In genomic region chr6:148814869-148815268, GRCh38 we compare ENCODE assay signal across 28 cellular contexts.
"Had no signal": no experiment of that assay in that cellular context is flagged by ENCODE, and none has a peak within 500 bp of the region (broad histone marks: within the 10 kb centered on the region; RNA-seq: fewer than 3 reads in every experiment).

No MANE protein-coding gene starts in this region.

- H3K27me3 ChIP-seq: neutrophil, pancreas, right lobe of liver, sigmoid colon, stomach, thyroid gland, tibial nerve, upper lobe of left lung, vagina had no signal

- H3K4me3 ChIP-seq: pancreas, psoas muscle, right lobe of liver, sigmoid colon, stomach, thoracic aorta, thyroid gland, tibial nerve, upper lobe of left lung, vagina had no signal

- FAIRE-seq: pancreas, small intestine, urothelium cell line had no signal

- H3K27ac ChIP-seq: neutrophil, pancreas, psoas muscle, right lobe of liver, sigmoid colon, stomach, thoracic aorta, thyroid gland, tibial nerve, upper lobe of left lung, vagina had no signal

- H3K9me3 ChIP-seq: neutrophil, pancreas, psoas muscle, right lobe of liver, sigmoid colon, thoracic aorta, thyroid gland, upper lobe of left lung, vagina had no signal

- ATAC-seq: natural killer cell treated with Interleukin-12 subunit alpha and Interleukin-12 subunit beta and Interleukin-15 and Interleukin-18, amount 100 ng/mL, for 72 hours; pancreas; psoas muscle; right cardiac atrium; right lobe of liver; stimulated activated effector memory CD8-positive, alpha-beta T cell treated with anti-CD3 and anti-CD28 coated beads, Interleukin-12 subunit alpha, Interleukin-12 subunit beta, amount 100 ng/mL, for 72 hours; stimulated activated naive B cell treated with anti-CD40 and anti-IgM and Interleukin-4, amounts not matched to agents 10 μg/mL and 1 μg/mL and 100 μg/mL, for 72 hours had no signal

- H3K4me3 Mint-ChIP-seq: natural killer cell treated with Interleukin-12 subunit alpha and Interleukin-12 subunit beta and Interleukin-15 and Interleukin-18, amount 100 ng/mL, for 72 hours; nephron progenitor cell; neural crest cell; stimulated activated effector memory CD8-positive, alpha-beta T cell treated with anti-CD3 and anti-CD28 coated beads, Interleukin-12 subunit alpha, Interleukin-12 subunit beta, amount 100 ng/mL, for 72 hours; stimulated activated naive B cell treated with anti-CD40 and anti-IgM and Interleukin-4, amounts not matched to agents 10 μg/mL and 1 μg/mL and 100 μg/mL, for 72 hours; stimulated activated naive CD8-positive, alpha-beta T cell treated with anti-CD3 and anti-CD28 coated beads, Interleukin-15, Interleukin-2, amounts not matched to agents 100 ng/mL and 50 ng/mL, for 24 hours had no signal

- H3K36me3 ChIP-seq: neutrophil, pancreas, right lobe of liver, sigmoid colon, stomach, thoracic aorta, thyroid gland, tibial nerve, upper lobe of left lung, vagina had no signal

- DNase-seq: nephron progenitor cell; nucleus accumbens; pancreas; psoas muscle; right cardiac atrium; right lobe of liver; sigmoid colon; small intestine; stimulated activated CD4-positive, alpha-beta T cell treated with anti-CD3 and anti-CD28 coated beads, Interleukin-15, amount 100 ng/mL, for 24 hours; stimulated activated CD4-positive, alpha-beta T cell treated with anti-CD3 and anti-CD28 coated beads, Interleukin-2, amount 100 ng/mL, for 24 hours; stimulated activated CD4-positive, alpha-beta T cell treated with anti-CD3 and anti-CD28 coated beads, Interleukin-2, amount 100 ng/mL, for 48 hours; stimulated activated CD4-positive, alpha-beta T cell treated with anti-CD3 and anti-CD28 coated beads, Interleukin-4, amount 100 ng/mL, for 24 hours; stimulated activated naive B cell treated with anti-CD40 and anti-IgM and Interleukin-4, amounts not matched to agents 10 μg/mL and 1 μg/mL and 100 μg/mL, for 72 hours; stimulated activated naive CD4-positive, alpha-beta T cell treated with Interleukin-2 at 50 U/mL for 16 hours; stomach; thyroid gland; trophoblast cell; upper lobe of left lung had no signal

- H3K27me3 Mint-ChIP-seq: natural killer cell treated with Interleukin-12 subunit alpha and Interleukin-12 subunit beta and Interleukin-15 and Interleukin-18, amount 100 ng/mL, for 72 hours; stimulated activated naive B cell treated with anti-CD40 and anti-IgM and Interleukin-4, amounts not matched to agents 10 μg/mL and 1 μg/mL and 100 μg/mL, for 72 hours; stimulated activated naive CD8-positive, alpha-beta T cell treated with anti-CD3 and anti-CD28 coated beads, Interleukin-15, Interleukin-2, amounts not matched to agents 100 ng/mL and 50 ng/mL, for 24 hours had no signal

- H3K4me1 ChIP-seq: pancreas, psoas muscle, sigmoid colon, upper lobe of left lung had no signal

- H3K27ac Mint-ChIP-seq: natural killer cell treated with Interleukin-12 subunit alpha and Interleukin-12 subunit beta and Interleukin-15 and Interleukin-18, amount 100 ng/mL, for 72 hours; nephron progenitor cell; progenitor cell of endocrine pancreas; stimulated activated effector memory CD8-positive, alpha-beta T cell treated with anti-CD3 and anti-CD28 coated beads, Interleukin-12 subunit alpha, Interleukin-12 subunit beta, amount 100 ng/mL, for 72 hours; stimulated activated naive B cell treated with anti-CD40 and anti-IgM and Interleukin-4, amounts not matched to agents 10 μg/mL and 1 μg/mL and 100 μg/mL, for 72 hours; stimulated activated naive CD8-positive, alpha-beta T cell treated with anti-CD3 and anti-CD28 coated beads, Interleukin-15, Interleukin-2, amounts not matched to agents 100 ng/mL and 50 ng/mL, for 24 hours had no signal

- H3K36me3 Mint-ChIP-seq: natural killer cell treated with Interleukin-12 subunit alpha and Interleukin-12 subunit beta and Interleukin-15 and Interleukin-18, amount 100 ng/mL, for 72 hours; stimulated activated effector memory CD8-positive, alpha-beta T cell treated with anti-CD3 and anti-CD28 coated beads, Interleukin-12 subunit alpha, Interleukin-12 subunit beta, amount 100 ng/mL, for 72 hours had no signal
